In the genomic region with DNA sequence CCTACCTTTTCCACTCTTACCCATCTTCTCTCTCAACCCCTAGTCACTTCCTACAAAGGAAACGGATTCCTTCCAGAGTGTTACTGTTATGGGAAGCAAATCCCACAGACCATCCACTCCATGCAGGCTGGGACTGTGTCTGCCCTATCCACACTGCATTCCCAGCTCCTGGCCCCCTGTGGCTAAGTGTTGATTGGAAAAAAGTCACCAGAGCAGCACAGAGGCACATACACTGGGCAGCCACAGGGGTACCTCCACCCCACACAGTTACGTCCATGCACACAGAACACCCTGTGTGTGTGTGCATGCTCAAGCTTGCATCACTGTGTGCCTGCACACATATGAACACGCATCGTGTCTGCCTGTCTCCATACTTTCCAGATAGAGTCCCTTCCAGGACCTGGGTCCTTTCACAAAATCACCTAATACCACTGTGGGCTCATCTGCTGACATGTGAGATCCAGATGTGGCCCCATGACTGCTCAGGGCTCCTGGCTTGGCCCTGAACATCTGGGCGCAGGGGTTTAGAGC, we compare ENCODE assay signal across 1 cellular context.
TF ChIP-seq lines count a peak whose summit lies in the region.

No MANE protein-coding gene starts in this region.

TF ChIP-seq in HepG2, 621 proteins besides CTCF, POLR2A, EP300 and RAD21:
- no peak for TF ChIP-seq ZNF678 (CRISPR knock-in tag; IDR thresholded peaks at IDR 0.05)
- TF ChIP-seq MAFK (conservative IDR thresholded peaks at IDR 0.05 in 1 of 2, IDR thresholded peaks at IDR 0.05 in 1 of 2; ENCODE audit: low read length in 2 of 2) = no peak
- no peak for TF ChIP-seq ZNF614 (CRISPR knock-in tag; IDR thresholded peaks at IDR 0.05; ENCODE audit: borderline replicate concordance)
- TF ChIP-seq, protein P1, sequence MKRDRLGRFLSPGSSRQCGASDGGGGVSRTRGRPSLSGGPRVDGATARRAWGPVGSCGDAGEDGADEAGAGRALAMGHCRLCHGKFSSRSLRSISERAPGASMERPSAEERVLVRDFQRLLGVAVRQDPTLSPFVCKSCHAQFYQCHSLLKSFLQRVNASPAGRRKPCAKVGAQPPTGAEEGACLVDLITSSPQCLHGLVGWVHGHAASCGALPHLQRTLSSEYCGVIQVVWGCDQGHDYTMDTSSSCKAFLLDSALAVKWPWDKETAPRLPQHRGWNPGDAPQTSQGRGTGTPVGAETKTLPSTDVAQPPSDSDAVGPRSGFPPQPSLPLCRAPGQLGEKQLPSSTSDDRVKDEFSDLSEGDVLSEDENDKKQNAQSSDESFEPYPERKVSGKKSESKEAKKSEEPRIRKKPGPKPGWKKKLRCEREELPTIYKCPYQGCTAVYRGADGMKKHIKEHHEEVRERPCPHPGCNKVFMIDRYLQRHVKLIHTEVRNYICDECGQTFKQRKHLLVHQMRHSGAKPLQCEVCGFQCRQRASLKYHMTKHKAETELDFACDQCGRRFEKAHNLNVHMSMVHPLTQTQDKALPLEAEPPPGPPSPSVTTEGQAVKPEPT (CRISPR knock-in tag; IDR thresholded peaks at IDR 0.05; ENCODE audit: low read depth) = no peak
- no peak for TF ChIP-seq ZFP37 (CRISPR knock-in tag; IDR thresholded peaks at IDR 0.05; ENCODE audit: borderline replicate concordance)
- TF ChIP-seq SRY (CRISPR knock-in tag; IDR thresholded peaks at IDR 0.05) = no peak
- TF ChIP-seq KLF6 (CRISPR knock-in tag; IDR thresholded peaks at IDR 0.05) = no peak
- TF ChIP-seq, protein P2, sequence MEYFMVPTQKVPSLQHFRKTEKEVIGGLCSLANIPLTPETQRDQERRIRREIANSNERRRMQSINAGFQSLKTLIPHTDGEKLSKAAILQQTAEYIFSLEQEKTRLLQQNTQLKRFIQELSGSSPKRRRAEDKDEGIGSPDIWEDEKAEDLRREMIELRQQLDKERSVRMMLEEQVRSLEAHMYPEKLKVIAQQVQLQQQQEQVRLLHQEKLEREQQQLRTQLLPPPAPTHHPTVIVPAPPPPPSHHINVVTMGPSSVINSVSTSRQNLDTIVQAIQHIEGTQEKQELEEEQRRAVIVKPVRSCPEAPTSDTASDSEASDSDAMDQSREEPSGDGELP (IDR thresholded peaks at IDR 0.05; ENCODE audit: borderline replicate concordance, low read depth) = no peak
- TF ChIP-seq ZBTB8A (CRISPR knock-in tag; IDR thresholded peaks at IDR 0.05; ENCODE audit: borderline replicate concordance, low read depth) = no peak
- no peak for TF ChIP-seq SMC3 (IDR thresholded peaks at IDR 0.05; ENCODE audit: low read length)
- no peak for TF ChIP-seq ZNF746 (CRISPR knock-in tag; IDR thresholded peaks at IDR 0.05)
- no peak for TF ChIP-seq NR2F2 (IDR thresholded peaks at IDR 0.05; ENCODE audit: borderline replicate concordance, low read depth)
- TF ChIP-seq ZNF343 (CRISPR knock-in tag; IDR thresholded peaks at IDR 0.05) = no peak
- TF ChIP-seq SIX1 (CRISPR knock-in tag; IDR thresholded peaks at IDR 0.05; ENCODE audit: borderline replicate concordance) = no peak
- TF ChIP-seq, protein P3, sequence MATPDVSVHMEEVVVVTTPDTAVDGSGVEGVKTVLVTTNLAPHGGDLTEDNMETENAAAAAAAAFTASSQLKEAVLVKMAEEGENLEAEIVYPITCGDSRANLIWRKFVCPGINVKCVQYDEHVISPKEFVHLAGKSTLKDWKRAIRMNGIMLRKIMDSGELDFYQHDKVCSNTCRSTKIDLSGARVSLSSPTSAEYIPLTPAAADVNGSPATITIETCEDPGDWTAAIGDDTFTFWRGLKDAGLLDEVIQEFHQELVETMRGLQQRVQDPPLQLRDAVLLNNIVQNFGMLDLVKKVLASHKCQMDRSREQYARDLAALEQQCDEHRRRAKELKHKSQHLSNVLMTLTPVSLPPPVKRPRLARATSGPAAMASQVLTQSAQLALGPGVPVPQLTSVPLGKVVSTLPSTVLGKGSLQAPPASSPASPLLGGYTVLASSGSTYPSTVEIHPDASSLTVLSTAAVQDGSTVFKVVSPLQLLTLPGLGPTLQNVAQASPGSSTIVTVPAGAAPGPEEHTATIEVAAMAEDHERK (CRISPR knock-in tag; IDR thresholded peaks at IDR 0.05; ENCODE audit: low read depth) = no peak
- TF ChIP-seq, protein P4, sequence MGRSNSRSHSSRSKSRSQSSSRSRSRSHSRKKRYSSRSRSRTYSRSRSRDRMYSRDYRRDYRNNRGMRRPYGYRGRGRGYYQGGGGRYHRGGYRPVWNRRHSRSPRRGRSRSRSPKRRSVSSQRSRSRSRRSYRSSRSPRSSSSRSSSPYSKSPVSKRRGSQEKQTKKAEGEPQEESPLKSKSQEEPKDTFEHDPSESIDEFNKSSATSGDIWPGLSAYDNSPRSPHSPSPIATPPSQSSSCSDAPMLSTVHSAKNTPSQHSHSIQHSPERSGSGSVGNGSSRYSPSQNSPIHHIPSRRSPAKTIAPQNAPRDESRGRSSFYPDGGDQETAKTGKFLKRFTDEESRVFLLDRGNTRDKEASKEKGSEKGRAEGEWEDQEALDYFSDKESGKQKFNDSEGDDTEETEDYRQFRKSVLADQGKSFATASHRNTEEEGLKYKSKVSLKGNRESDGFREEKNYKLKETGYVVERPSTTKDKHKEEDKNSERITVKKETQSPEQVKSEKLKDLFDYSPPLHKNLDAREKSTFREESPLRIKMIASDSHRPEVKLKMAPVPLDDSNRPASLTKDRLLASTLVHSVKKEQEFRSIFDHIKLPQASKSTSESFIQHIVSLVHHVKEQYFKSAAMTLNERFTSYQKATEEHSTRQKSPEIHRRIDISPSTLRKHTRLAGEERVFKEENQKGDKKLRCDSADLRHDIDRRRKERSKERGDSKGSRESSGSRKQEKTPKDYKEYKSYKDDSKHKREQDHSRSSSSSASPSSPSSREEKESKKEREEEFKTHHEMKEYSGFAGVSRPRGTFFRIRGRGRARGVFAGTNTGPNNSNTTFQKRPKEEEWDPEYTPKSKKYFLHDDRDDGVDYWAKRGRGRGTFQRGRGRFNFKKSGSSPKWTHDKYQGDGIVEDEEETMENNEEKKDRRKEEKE (IDR thresholded peaks at IDR 0.05) = no peak
- TF ChIP-seq, protein P5, sequence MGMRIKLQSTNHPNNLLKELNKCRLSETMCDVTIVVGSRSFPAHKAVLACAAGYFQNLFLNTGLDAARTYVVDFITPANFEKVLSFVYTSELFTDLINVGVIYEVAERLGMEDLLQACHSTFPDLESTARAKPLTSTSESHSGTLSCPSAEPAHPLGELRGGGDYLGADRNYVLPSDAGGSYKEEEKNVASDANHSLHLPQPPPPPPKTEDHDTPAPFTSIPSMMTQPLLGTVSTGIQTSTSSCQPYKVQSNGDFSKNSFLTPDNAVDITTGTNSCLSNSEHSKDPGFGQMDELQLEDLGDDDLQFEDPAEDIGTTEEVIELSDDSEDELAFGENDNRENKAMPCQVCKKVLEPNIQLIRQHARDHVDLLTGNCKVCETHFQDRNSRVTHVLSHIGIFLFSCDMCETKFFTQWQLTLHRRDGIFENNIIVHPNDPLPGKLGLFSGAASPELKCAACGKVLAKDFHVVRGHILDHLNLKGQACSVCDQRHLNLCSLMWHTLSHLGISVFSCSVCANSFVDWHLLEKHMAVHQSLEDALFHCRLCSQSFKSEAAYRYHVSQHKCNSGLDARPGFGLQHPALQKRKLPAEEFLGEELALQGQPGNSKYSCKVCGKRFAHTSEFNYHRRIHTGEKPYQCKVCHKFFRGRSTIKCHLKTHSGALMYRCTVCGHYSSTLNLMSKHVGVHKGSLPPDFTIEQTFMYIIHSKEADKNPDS (CRISPR knock-in tag; IDR thresholded peaks at IDR 0.05) = no peak
- no peak for TF ChIP-seq CBX1 (IDR thresholded peaks at IDR 0.05; ENCODE audit: low read depth)
- TF ChIP-seq, protein P6, sequence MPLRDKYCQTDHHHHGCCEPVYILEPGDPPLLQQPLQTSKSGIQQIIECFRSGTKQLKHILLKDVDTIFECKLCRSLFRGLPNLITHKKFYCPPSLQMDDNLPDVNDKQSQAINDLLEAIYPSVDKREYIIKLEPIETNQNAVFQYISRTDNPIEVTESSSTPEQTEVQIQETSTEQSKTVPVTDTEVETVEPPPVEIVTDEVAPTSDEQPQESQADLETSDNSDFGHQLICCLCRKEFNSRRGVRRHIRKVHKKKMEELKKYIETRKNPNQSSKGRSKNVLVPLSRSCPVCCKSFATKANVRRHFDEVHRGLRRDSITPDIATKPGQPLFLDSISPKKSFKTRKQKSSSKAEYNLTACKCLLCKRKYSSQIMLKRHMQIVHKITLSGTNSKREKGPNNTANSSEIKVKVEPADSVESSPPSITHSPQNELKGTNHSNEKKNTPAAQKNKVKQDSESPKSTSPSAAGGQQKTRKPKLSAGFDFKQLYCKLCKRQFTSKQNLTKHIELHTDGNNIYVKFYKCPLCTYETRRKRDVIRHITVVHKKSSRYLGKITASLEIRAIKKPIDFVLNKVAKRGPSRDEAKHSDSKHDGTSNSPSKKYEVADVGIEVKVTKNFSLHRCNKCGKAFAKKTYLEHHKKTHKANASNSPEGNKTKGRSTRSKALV (CRISPR knock-in tag; IDR thresholded peaks at IDR 0.05) = no peak
